8 cellular contexts compared by ENCODE assay signal in genomic region chr1:22451702-22452400, GRCh38. TPM values are rescaled to one million over a fixed set of nuclear protein-coding genes. Genes with fewer than 3 reads are reported as not detected.
DNase-seq lines count a peak whose midpoint lies in the region; ATAC-seq and TF ChIP-seq lines count a peak whose summit lies in the region.

TSS of gene ZBTB40 (plus strand) at chr1:22451851. CDS start at chr1:22489949, 38,098 bp downstream.

- H3K27ac ChIP-seq in gastroesophageal sphincter (peak within 1 kb of the TSS; percentile 87 to 98 (median 95)), neutrophil (peak within 1 kb of the TSS; percentile 73)

- intact Hi-C loops in activated naive CD4-positive, alpha-beta T cell treated with anti-CD3 and anti-CD28 coated beads for 36 hours (cut with micrococcal nuclease): loop anchor here (1.0 to 5.0 kb wide), 4 partner anchors 24 to 670 kb away; partner anchors contain the start of genes KDM1A, TEX46 and USP48

- TF ChIP-seq EP300 in gastroesophageal sphincter (IDR thresholded peaks at IDR 0.05): no peak

- TF ChIP-seq CTCF in gastroesophageal sphincter (IDR thresholded peaks at IDR 0.05) (no peak), neutrophil (IDR thresholded peaks at IDR 0.05) (no peak), subcutaneous adipose tissue (IDR thresholded peaks at IDR 0.05; ENCODE audit: low read depth) (no peak)

- H3K4me3 Mint-ChIP-seq in activated naive CD4-positive, alpha-beta T cell treated with anti-CD3 and anti-CD28 coated beads for 36 hours: peak within 1 kb of the TSS; percentile 85

- no peaks in the 10 kb centered on the region for H3K27me3 ChIP-seq in gastroesophageal sphincter
- H3K27me3 ChIP-seq in neutrophil: peaks cover 9% of the 10 kb centered on the region

- CTCF ChIA-PET in HEK293T (lab: Yijun Ruan, JAX): interaction anchor here (0.7 kb wide), 1 partner anchor 1264 kb away, joined by 3 read pairs; no protein-coding TSS in a partner anchor
- CTCF ChIA-PET in activated naive CD4-positive, alpha-beta T cell treated with anti-CD3 and anti-CD28 coated beads for 36 hours (lab: Charles Lee): no interaction called here

- no peaks in the 10 kb centered on the region for H3K9me3 Mint-ChIP-seq in activated naive CD4-positive, alpha-beta T cell treated with anti-CD3 and anti-CD28 coated beads for 36 hours

- H3K9me3 ChIP-seq in gastroesophageal sphincter (no peaks in the 10 kb centered on the region), neutrophil (no peaks in the 10 kb centered on the region)

- 0 to 1% methylated on average over 10 to 30 of the region's 66 CpGs for WGBS in gastroesophageal sphincter (ENCODE audit: low coverage in 1 of 2), 2 donors

- peak; percentile 23 to 58 for TF ChIP-seq POLR2A in gastroesophageal sphincter (IDR thresholded peaks at IDR 0.05)

- peak within 1 kb of the TSS; percentile 80 for H3K27ac Mint-ChIP-seq in activated naive CD4-positive, alpha-beta T cell treated with anti-CD3 and anti-CD28 coated beads for 36 hours

- H3K36me3 ChIP-seq in gastroesophageal sphincter (no peaks in the 10 kb centered on the region), neutrophil (no peaks in the 10 kb centered on the region)

- POLR2A ChIA-PET in HEK293T (lab: Yijun Ruan, JAX): interaction anchor here (0.5 to 1.3 kb wide), 3 partner anchors 13 to 58 kb away, joined by 3 read pairs; no protein-coding TSS in a partner anchor

- H3K4me3 ChIP-seq in gastroesophageal sphincter (peak within 1 kb of the TSS; percentile 73 to 79), neutrophil (ENCODE audit: low read depth in 1 of 2, low read length in 1 of 2) (peak within 1 kb of the TSS; percentile 67 to 84)

- peak; percentile 95 for ATAC-seq in gastroesophageal sphincter

- H3K4me1 Mint-ChIP-seq in activated naive CD4-positive, alpha-beta T cell treated with anti-CD3 and anti-CD28 coated beads for 36 hours (ENCODE audit: low read depth): peaks cover 35% of the 10 kb centered on the region

- H3K36me3 Mint-ChIP-seq in activated naive CD4-positive, alpha-beta T cell treated with anti-CD3 and anti-CD28 coated beads for 36 hours (ENCODE audit: low read depth): peaks cover 2% of the 10 kb centered on the region

- no peaks in the 10 kb centered on the region for H3K27me3 Mint-ChIP-seq in activated naive CD4-positive, alpha-beta T cell treated with anti-CD3 and anti-CD28 coated beads for 36 hours (ENCODE audit: low read depth)

- DNase-seq in GF-D8 (lab: John Stamatoyannopoulos, UW) (peak; percentile 87), HEK293T (ENCODE audit: extremely low spot score) (peak; percentile 96), MV-4-11 (lab: John Stamatoyannopoulos, UW) (peak; percentile 96), SK-N-DZ (ENCODE audit: low spot score) (peak; percentile 92)
- peak; percentile 96 for DNase-seq in activated naive CD4-positive, alpha-beta T cell treated with anti-CD3 and anti-CD28 coated beads for 36 hours

- H3K4me1 ChIP-seq in gastroesophageal sphincter (peaks cover 0 to 58% (median 12%) of the 10 kb centered on the region in 3 donors), neutrophil (ENCODE audit: control insufficient read depth in 1 of 2, insufficient read depth in 1 of 2, low read depth in 1 of 2, low read length in 1 of 2) (peaks cover 13 to 15% of the 10 kb centered on the region in 2 experiments)

TF ChIP-seq in HEK293T, 16 proteins besides CTCF, POLR2A, EP300 and RAD21:
- peak; percentile 86; the same call in 1 of the 2 replicates for TF ChIP-seq FOXM1 (IDR thresholded peaks at IDR 0.05; ENCODE audit: borderline replicate concordance)
- peak; percentile 68 for TF ChIP-seq PKNOX1 (IDR thresholded peaks at IDR 0.05)
- peak; percentile 66 for TF ChIP-seq SP1 (IDR thresholded peaks at IDR 0.05)
- TF ChIP-seq FOXA1 (IDR thresholded peaks at IDR 0.05): no peak
- peak; percentile 49; the same call in 1 of the 2 replicates for TF ChIP-seq L3MBTL2 (conservative IDR thresholded peaks at IDR 0.05)
- no peak for TF ChIP-seq TARDBP (IDR thresholded peaks at IDR 0.05)
- no peak for TF ChIP-seq SUZ12 (IDR thresholded peaks at IDR 0.05)
- TF ChIP-seq ZNF384 (IDR thresholded peaks at IDR 0.05): peak; percentile 96
- peak; percentile 73 for TF ChIP-seq NFRKB (IDR thresholded peaks at IDR 0.05)
- peak; percentile 37; the same call in 1 of the 2 replicates for TF ChIP-seq CTBP1 (IDR thresholded peaks at IDR 0.05; ENCODE audit: borderline replicate concordance)

RNA-seq across cellular contexts. Expression of gene ZBTB40, which starts in this region (rescaled TPM):
- 14.9 and 17.1 TPM in 2 replicates for polyA plus RNA-seq in SK-N-DZ (2014; cell fraction: cytosol; rRNA removed)
- 53.1 and 73.3 TPM in 2 replicates for polyA plus RNA-seq in SK-N-DZ (2014; cell fraction: nucleus; rRNA removed)
- 10 to 100 TPM; 11.5 to 13.1 TPM for total RNA-seq in activated naive CD4-positive, alpha-beta T cell treated with anti-CD3 and anti-CD28 coated beads for 36 hours
- 10 to 100 TPM; 13.8 to 28.2 (median 18.4) TPM for total RNA-seq in gastroesophageal sphincter
- 10 to 100 TPM; 12.2 to 19.6 (median 15.4) TPM for total RNA-seq in subcutaneous adipose tissue

Comparison
In these comparisons a context has a peak if more than half of its experiments do, and no peak if none do; other contexts are left out.
1. Peak in every context shown above with its lines: DNase-seq, ATAC-seq, H3K4me3 ChIP-seq and H3K27ac ChIP-seq.